ENCODE assay signal across 9 cellular contexts in genomic region chr3:69012111-69012835, GRCh38. TPM values are rescaled to one million over a fixed set of nuclear protein-coding genes. Genes with fewer than 3 reads are reported as not detected.
DNase-seq lines count a peak whose midpoint lies in the region; ATAC-seq and TF ChIP-seq lines count a peak whose summit lies in the region.
"Had no signal": no experiment of that assay in that cellular context is flagged by ENCODE, and none has a peak within 500 bp of the region (broad histone marks: within the 10 kb centered on the region; RNA-seq: fewer than 3 reads in every experiment).

No MANE protein-coding gene starts in this region.

- H3K9me3 Mint-ChIP-seq in activated CD4-positive, alpha-beta memory T cell treated with anti-CD3 and anti-CD28 coated beads, Interleukin-2, amount 10 ng/mL, durations not matched to agents 7 days and 5 days = no peaks in the 10 kb centered on the region
- H3K9me3 Mint-ChIP-seq in glutamatergic neuron (ENCODE audit: unreplicated experiment) = peaks cover 7% of the 10 kb centered on the region

- H3K27ac ChIP-seq in rectal smooth muscle tissue (ENCODE audit: low read depth, low read length) = peak overlapping the region; percentile 96
- H3K27ac ChIP-seq: SK-N-MC had no signal

- peaks cover 41% of the 10 kb centered on the region for H3K4me1 Mint-ChIP-seq in activated CD4-positive, alpha-beta memory T cell treated with anti-CD3 and anti-CD28 coated beads, Interleukin-2, amount 10 ng/mL, durations not matched to agents 7 days and 5 days
- H3K4me1 Mint-ChIP-seq in glutamatergic neuron (ENCODE audit: low read depth, unreplicated experiment) = peaks cover 12% of the 10 kb centered on the region

- ATAC-seq in HG03025 (IDR thresholded peaks at IDR 0.05; ENCODE audit: low FRiP score, unreplicated experiment) (no peak), HG02840 (IDR thresholded peaks at IDR 0.05; ENCODE audit: low FRiP score, unreplicated experiment) (no peak)

- peaks cover 12% of the 10 kb centered on the region for H3K4me1 ChIP-seq in rectal smooth muscle tissue (ENCODE audit: control insufficient read depth, insufficient read depth, low read length)

- H3K36me3 ChIP-seq in rectal smooth muscle tissue (ENCODE audit: control insufficient read depth, insufficient read depth, low read length) = peaks cover 4% of the 10 kb centered on the region

- peak overlapping the region; percentile 83 for H3K4me3 Mint-ChIP-seq in activated CD4-positive, alpha-beta memory T cell treated with anti-CD3 and anti-CD28 coated beads, Interleukin-2, amount 10 ng/mL, durations not matched to agents 7 days and 5 days
- H3K4me3 Mint-ChIP-seq in glutamatergic neuron (ENCODE audit: unreplicated experiment) = peak overlapping the region; percentile 94

- no peaks in the 10 kb centered on the region for H3K27me3 Mint-ChIP-seq in activated CD4-positive, alpha-beta memory T cell treated with anti-CD3 and anti-CD28 coated beads, Interleukin-2, amount 10 ng/mL, durations not matched to agents 7 days and 5 days
- H3K27me3 Mint-ChIP-seq in glutamatergic neuron (ENCODE audit: unreplicated experiment) = no peaks in the 10 kb centered on the region

- no peak for TF ChIP-seq CTCF in GM12875 (IDR thresholded peaks at IDR 0.05; ENCODE audit: borderline replicate concordance, insufficient read depth, low read depth, low read length)
- no peak for TF ChIP-seq CTCF in glutamatergic neuron (IDR thresholded peaks at IDR 0.05; ENCODE audit: partially characterized antibody, unreplicated experiment)

- no peaks in the 10 kb centered on the region for H3K27me3 ChIP-seq in rectal smooth muscle tissue (ENCODE audit: control insufficient read depth, insufficient read depth, low read length)

- no peak for DNase-seq in activated CD4-positive, alpha-beta memory T cell treated with anti-CD3 and anti-CD28 coated beads, Interleukin-2, amount 10 ng/mL, durations not matched to agents 7 days and 5 days
- DNase-seq in glutamatergic neuron (no peak), DMS53 (lab: John Stamatoyannopoulos, UW) (no peak)
- no peak for DNase-seq in activated CD8-positive, alpha-beta memory T cell treated with anti-CD3 and anti-CD28 coated beads for 24 hours

- peak overlapping the region; percentile 89 for H3K9ac ChIP-seq in rectal smooth muscle tissue (ENCODE audit: low read length)

- H3K4me3 ChIP-seq in GM12875 (ENCODE audit: low read depth, low read length) = peak overlapping the region; percentile 92
- peak overlapping the region; percentile 88 for H3K4me3 ChIP-seq in rectal smooth muscle tissue (ENCODE audit: low read length)
- H3K4me3 ChIP-seq: SK-N-MC had no signal

- peaks cover 23% of the 10 kb centered on the region for H3K36me3 Mint-ChIP-seq in activated CD4-positive, alpha-beta memory T cell treated with anti-CD3 and anti-CD28 coated beads, Interleukin-2, amount 10 ng/mL, durations not matched to agents 7 days and 5 days (ENCODE audit: low read depth)
- no peaks in the 10 kb centered on the region for H3K36me3 Mint-ChIP-seq in glutamatergic neuron (ENCODE audit: unreplicated experiment)

- peak overlapping the region; percentile 76 for H3K27ac Mint-ChIP-seq in activated CD4-positive, alpha-beta memory T cell treated with anti-CD3 and anti-CD28 coated beads, Interleukin-2, amount 10 ng/mL, durations not matched to agents 7 days and 5 days
- H3K27ac Mint-ChIP-seq in glutamatergic neuron (ENCODE audit: unreplicated experiment) = peak overlapping the region; percentile 83

- CTCF ChIA-PET in activated CD4-positive, alpha-beta memory T cell treated with anti-CD3 and anti-CD28 coated beads, Interleukin-2, amount 10 ng/mL, durations not matched to agents 7 days and 5 days (lab: Charles Lee) = interaction anchor here (1.0 to 2.1 kb wide), 3 partner anchors 8 to 171 kb away, joined by 3 to 8 read pairs (median 4); no protein-coding TSS in a partner anchor

- POLR2A ChIA-PET in activated CD4-positive, alpha-beta memory T cell treated with anti-CD3 and anti-CD28 coated beads, Interleukin-2, amount 10 ng/mL, durations not matched to agents 7 days and 5 days (lab: Charles Lee) = interaction anchor here (1.7 to 3.6 kb wide), 4 partner anchors 9 to 79 kb away, joined by 7 to 31 read pairs (median 21); partner anchors contain the start of genes ARL6IP5 and TMF1

RNA-seq across cellular contexts. Expression of gene EOGT, which starts 1.2 kb away (rescaled TPM):
- 10 to 100 TPM; 12.9 to 13.7 TPM for total RNA-seq in activated CD4-positive, alpha-beta memory T cell treated with anti-CD3 and anti-CD28 coated beads, Interleukin-2, amount 10 ng/mL, durations not matched to agents 7 days and 5 days
- total RNA-seq in glutamatergic neuron (ENCODE audit: unreplicated experiment) = 17.2 TPM

RNA-seq across cellular contexts. Expression of gene TMF1, which starts 39.9 kb away (rescaled TPM):
- 10 to 100 TPM; 57.4 to 58.0 TPM for total RNA-seq in activated CD4-positive, alpha-beta memory T cell treated with anti-CD3 and anti-CD28 coated beads, Interleukin-2, amount 10 ng/mL, durations not matched to agents 7 days and 5 days
- total RNA-seq in glutamatergic neuron (ENCODE audit: unreplicated experiment) = 18.8 TPM
